In the genomic region with DNA sequence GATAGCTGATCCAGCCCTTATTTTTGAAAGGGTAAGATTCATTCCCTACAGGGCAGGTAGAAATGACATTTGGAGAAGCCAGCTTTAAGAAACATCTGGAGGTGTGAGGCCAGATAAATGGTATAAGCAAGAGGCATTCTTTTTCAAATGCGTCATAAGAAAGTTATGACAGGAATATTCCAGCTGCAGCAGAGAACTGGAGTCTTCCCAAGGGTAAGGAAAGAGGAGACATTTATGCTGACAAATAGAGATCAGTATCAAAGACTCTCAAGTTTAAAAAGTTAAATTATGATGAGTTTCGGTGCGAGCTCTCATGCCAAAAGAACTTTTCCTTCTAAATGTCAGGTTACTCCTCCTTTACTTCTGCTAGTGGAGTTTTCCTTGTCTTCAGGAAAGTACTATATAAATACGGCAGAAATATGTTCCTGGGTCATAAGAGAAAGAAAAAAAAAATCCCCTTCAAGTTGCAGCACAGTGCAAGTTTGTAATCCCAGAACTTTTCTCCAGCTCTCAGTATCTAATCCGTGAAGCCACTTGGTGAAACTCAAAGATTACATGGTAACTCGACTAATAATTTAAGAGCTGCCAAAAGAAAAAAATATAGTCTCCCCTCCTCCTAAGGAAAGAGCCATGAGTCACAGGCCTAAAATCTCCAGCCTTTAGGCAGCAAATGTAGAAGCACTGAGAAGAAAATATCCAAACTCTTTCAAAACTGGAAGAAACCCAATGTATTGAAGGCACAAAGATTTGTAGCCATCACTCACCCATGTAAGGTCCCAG, we compare ENCODE assay signal across 14 cellular contexts.
DNase-seq lines count a peak whose midpoint lies in the region; ATAC-seq and TF ChIP-seq lines count a peak whose summit lies in the region.
"Had no signal": no experiment of that assay in that cellular context is flagged by ENCODE, and none has a peak within 500 bp of the region (broad histone marks: within the 10 kb centered on the region; RNA-seq: fewer than 3 reads in every experiment).

No MANE protein-coding gene starts in this region.

- H3K27me3 Mint-ChIP-seq in MCF 10A (ENCODE audit: insufficient read depth, unreplicated experiment) (no peaks in the 10 kb centered on the region), nephron (ENCODE audit: low read depth) (no peaks in the 10 kb centered on the region)
- H3K27me3 Mint-ChIP-seq: activated CD4-positive, alpha-beta memory T cell treated with anti-CD3 and anti-CD28 coated beads for 36 hours had no signal

- intact Hi-C loops in MCF 10A (cut with micrococcal nuclease) (no loop called here), breast epithelium (cut with DNase I; ENCODE audit: low total_unique reads) (no loop called here), esophagus muscularis mucosa (cut with DNase I) (loop anchor here (10.0 kb wide), 1 partner anchor 278 kb away; no protein-coding TSS in a partner anchor), aorta (cut with DNase I) (no loop called here)

- BruUV-seq in MCF 10A (replicated peaks; lab: Mats Ljungman, UMichigan) = no TSS peak

- H3K27ac Mint-ChIP-seq in MCF 10A (ENCODE audit: low read depth, unreplicated experiment) = peak overlapping the region; percentile 91
- peak overlapping the region; percentile 97 to 98 (median 98) for H3K27ac Mint-ChIP-seq in nephron
- H3K27ac Mint-ChIP-seq: activated CD4-positive, alpha-beta memory T cell treated with anti-CD3 and anti-CD28 coated beads for 36 hours; activated naive CD4-positive, alpha-beta T cell treated with anti-CD3 and anti-CD28 coated beads for 36 hours; T-helper 1 cell treated with Interleukin-12 subunit alpha and Interleukin-12 subunit beta and Interleukin-4 antibody, amounts not matched to agents 30 μg/mL and 1 μg/mL, for 36 hours had no signal

- H3K36me3 ChIP-seq in breast epithelium (no peaks in the 10 kb centered on the region), esophagus muscularis mucosa (no peaks in the 10 kb centered on the region), aorta (ENCODE audit: control insufficient read depth in 1 of 2, insufficient read depth in 2 of 2, low read length in 1 of 2) (no peaks in the 10 kb centered on the region)
- H3K36me3 ChIP-seq: colonic mucosa had no signal

- peak; percentile 45 for DNase-seq in MCF 10A (ENCODE audit: unreplicated experiment)
- no peak for DNase-seq in breast epithelium (ENCODE audit: low spot score in 2 of 2)
- DNase-seq in esophagus muscularis mucosa (ENCODE audit: extremely low spot score) = no peak
- DNase-seq in aorta = no peak
- DNase-seq in activated T-cell treated with anti-CD3 and anti-CD28 coated beads, Interleukin-2, amount 50 U/mL, for 48 hours = no peak
- no peak for DNase-seq in Kasumi-1 (lab: John Stamatoyannopoulos, UW)
- DNase-seq: activated CD4-positive, alpha-beta memory T cell treated with anti-CD3 and anti-CD28 coated beads for 36 hours; activated naive CD4-positive, alpha-beta T cell treated with anti-CD3 and anti-CD28 coated beads for 36 hours; colonic mucosa; substantia nigra had no signal

- peak overlapping the region; percentile 47 for H3K4me3 Mint-ChIP-seq in MCF 10A (ENCODE audit: unreplicated experiment)
- no peak overlapping the region for H3K4me3 Mint-ChIP-seq in nephron
- H3K4me3 Mint-ChIP-seq: activated CD4-positive, alpha-beta memory T cell treated with anti-CD3 and anti-CD28 coated beads for 36 hours; activated naive CD4-positive, alpha-beta T cell treated with anti-CD3 and anti-CD28 coated beads for 36 hours; T-helper 1 cell treated with Interleukin-12 subunit alpha and Interleukin-12 subunit beta and Interleukin-4 antibody, amounts not matched to agents 30 μg/mL and 1 μg/mL, for 36 hours had no signal

- H3K9me3 Mint-ChIP-seq in MCF 10A (ENCODE audit: unreplicated experiment) = peaks cover 3% of the 10 kb centered on the region
- no peaks in the 10 kb centered on the region for H3K9me3 Mint-ChIP-seq in nephron
- H3K9me3 Mint-ChIP-seq: activated CD4-positive, alpha-beta memory T cell treated with anti-CD3 and anti-CD28 coated beads for 36 hours; activated naive CD4-positive, alpha-beta T cell treated with anti-CD3 and anti-CD28 coated beads for 36 hours; T-helper 1 cell treated with Interleukin-12 subunit alpha and Interleukin-12 subunit beta and Interleukin-4 antibody, amounts not matched to agents 30 μg/mL and 1 μg/mL, for 36 hours had no signal

- no peaks in the 10 kb centered on the region for H3K9me3 ChIP-seq in breast epithelium
- H3K9me3 ChIP-seq in esophagus muscularis mucosa = no peaks in the 10 kb centered on the region
- no peaks in the 10 kb centered on the region for H3K9me3 ChIP-seq in aorta (ENCODE audit: control insufficient read depth, low read length)
- H3K9me3 ChIP-seq: colonic mucosa had no signal

- no peaks in the 10 kb centered on the region for H3K27me3 ChIP-seq in breast epithelium
- H3K27me3 ChIP-seq in esophagus muscularis mucosa = no peaks in the 10 kb centered on the region
- no peaks in the 10 kb centered on the region for H3K27me3 ChIP-seq in aorta (ENCODE audit: control insufficient read depth in 1 of 2, insufficient read depth in 2 of 2, low read length in 1 of 2)
- H3K27me3 ChIP-seq: colonic mucosa had no signal

- H3K36me3 Mint-ChIP-seq in MCF 10A (ENCODE audit: insufficient read depth, unreplicated experiment) (peaks cover 7% of the 10 kb centered on the region), nephron (ENCODE audit: low read depth) (no peaks in the 10 kb centered on the region)
- H3K36me3 Mint-ChIP-seq: activated CD4-positive, alpha-beta memory T cell treated with anti-CD3 and anti-CD28 coated beads for 36 hours had no signal

- H3K4me1 ChIP-seq in breast epithelium (no peaks in the 10 kb centered on the region), esophagus muscularis mucosa (peaks cover 0 to 58% (median 46%) of the 10 kb centered on the region in 4 donors), aorta (ENCODE audit: control insufficient read depth in 1 of 2, insufficient read depth in 2 of 2, low read length in 2 of 2) (no peaks in the 10 kb centered on the region)
- H3K4me1 ChIP-seq: colonic mucosa had no signal

- no peak overlapping the region for H3K27ac ChIP-seq in breast epithelium
- H3K27ac ChIP-seq in esophagus muscularis mucosa (replicated peaks in 1 of 4) = peak overlapping the region; percentile 70 to 83 (median 81)
- peak overlapping the region in 1 of 2 donors; percentile 26 for H3K27ac ChIP-seq in aorta (ENCODE audit: low read depth in 1 of 2, low read length in 2 of 2)
- H3K27ac ChIP-seq: 22Rv1, colonic mucosa had no signal

- 25% methylated on average over 6 of the region's 6 CpGs for WGBS in esophagus muscularis mucosa
- WGBS in aorta, 2 donors = 8 to 9% methylated on average over 6 of the region's 6 CpGs

- TF ChIP-seq EP300 in esophagus muscularis mucosa (IDR thresholded peaks at IDR 0.05) = no peak

- H3K4me3 ChIP-seq in breast epithelium (no peak overlapping the region), esophagus muscularis mucosa (peak overlapping the region in 2 of 4 donors; percentile 6 to 24), aorta (ENCODE audit: low read length in 2 of 2) (no peak overlapping the region)
- H3K4me3 ChIP-seq: colonic mucosa had no signal

- CTCF ChIA-PET in MCF 10A (lab: Yijun Ruan, JAX) = interaction anchor here (0.7 to 1.2 kb wide), 2 partner anchors 289 to 434 kb away, joined by 3 read pairs; no protein-coding TSS in a partner anchor

- H3K4me1 Mint-ChIP-seq in MCF 10A (ENCODE audit: insufficient read depth, unreplicated experiment) (peaks cover 13% of the 10 kb centered on the region), nephron (peaks cover 27% of the 10 kb centered on the region)

- no peak for TF ChIP-seq POLR2A in breast epithelium (IDR thresholded peaks at IDR 0.05)
- TF ChIP-seq POLR2A in esophagus muscularis mucosa (IDR thresholded peaks at IDR 0.05; ENCODE audit: low read depth) = no peak

- POLR2A ChIA-PET in MCF 10A (lab: Yijun Ruan, JAX) = interaction anchor here (0.5 to 2.5 kb wide), 20 partner anchors 9 to 1387 kb away, joined by 3 to 23 read pairs (median 5); no protein-coding TSS in a partner anchor

- TF ChIP-seq CTCF in MCF 10A (IDR thresholded peaks at IDR 0.05; ENCODE audit: unreplicated experiment) (no peak), breast epithelium (IDR thresholded peaks at IDR 0.05) (no peak), esophagus muscularis mucosa (IDR thresholded peaks at IDR 0.05) (no peak), nephron (IDR thresholded peaks at IDR 0.05; ENCODE audit: unreplicated experiment in 3 of 3) (no peak)

- peak; percentile 34 for ATAC-seq in aorta (ENCODE audit: low FRiP score)
- ATAC-seq in HG03025 (IDR thresholded peaks at IDR 0.05; ENCODE audit: low FRiP score, unreplicated experiment) = no peak

Comparison
In these comparisons a context has a peak if more than half of its experiments do, and no peak if none do; other contexts are left out.
1. H3K27ac ChIP-seq: peak in esophagus muscularis mucosa (4 of 4); none in breast epithelium (0 of 2).